ENCODE assay signal across 8 cellular contexts in genomic region chr3:13301295-13301987, GRCh38.
DNase-seq lines count a peak whose midpoint lies in the region; ATAC-seq and TF ChIP-seq lines count a peak whose summit lies in the region.

No MANE protein-coding gene starts in this region.

- no peaks in the 10 kb centered on the region; the same call in 1 of the 2 replicates for H3K4me1 ChIP-seq in HAP-1
- peaks cover 12% of the 10 kb centered on the region; the same call in 1 of the 2 replicates for H3K4me1 ChIP-seq in PC-9 (replicated peaks; ENCODE audit: insufficient read depth)
- H3K4me1 ChIP-seq in aorta (ENCODE audit: control insufficient read depth in 1 of 2, insufficient read depth in 2 of 2, low read length in 2 of 2) = no peaks in the 10 kb centered on the region

- in situ Hi-C loops in HAP-1 (cut with MboI; ENCODE audit: low sequenced_read_pairs) = no loop called here

- H4K20me1 ChIP-seq in PC-9 (ENCODE audit: insufficient read depth) = no peaks in the 10 kb centered on the region

- no peaks in the 10 kb centered on the region for H3K36me3 ChIP-seq in HAP-1 (replicated peaks)
- no peaks in the 10 kb centered on the region for H3K36me3 ChIP-seq in PC-9 (ENCODE audit: low read depth)
- H3K36me3 ChIP-seq in aorta (ENCODE audit: control insufficient read depth in 1 of 2, insufficient read depth in 2 of 2, low read length in 1 of 2) = no peaks in the 10 kb centered on the region

- WGBS in aorta, 2 donors = 15 to 16% methylated on average over 13 of the region's 13 CpGs

- peaks cover 8% of the 10 kb centered on the region; the same call in 1 of the 2 replicates for H3K27me3 ChIP-seq in HAP-1 (ENCODE audit: low read depth)
- no peaks in the 10 kb centered on the region for H3K27me3 ChIP-seq in PC-9 (ENCODE audit: insufficient read depth, low read depth)
- no peaks in the 10 kb centered on the region for H3K27me3 ChIP-seq in aorta (ENCODE audit: control insufficient read depth in 1 of 2, insufficient read depth in 2 of 2, low read length in 1 of 2)

- peak; percentile 37 for ATAC-seq in aorta (ENCODE audit: low FRiP score)
- ATAC-seq in activated CD4-positive, CD25-positive, alpha-beta regulatory T cell treated with anti-CD3 and anti-CD28 coated beads, Interleukin-2, amount 50 U/mL, for 24 hours = no peak

- no peak overlapping the region for H2AFZ ChIP-seq in PC-9

- peak overlapping the region; percentile 16; the same call in 1 of the 2 replicates for H3K4me2 ChIP-seq in PC-9

- H3K9me2 ChIP-seq in PC-9 (ENCODE audit: insufficient read depth) = no peaks in the 10 kb centered on the region

- intact Hi-C loops in PC-9 (cut with micrococcal nuclease; ENCODE audit: unreplicated experiment) = loop anchor here (5.0 kb wide), 1 partner anchor 151 kb away; no protein-coding TSS in a partner anchor
- intact Hi-C loops in aorta (cut with DNase I) = loop anchor here in 1 of 2 donors (10.0 kb wide), 1 partner anchor 153 kb away; no protein-coding TSS in a partner anchor

- H3K4me3 ChIP-seq in HAP-1 = no peak overlapping the region
- H3K4me3 ChIP-seq in PC-9 = no peak overlapping the region
- no peak overlapping the region for H3K4me3 ChIP-seq in foreskin fibroblast (ENCODE audit: low read depth in 1 of 2, low read length in 2 of 2)
- no peak overlapping the region for H3K4me3 ChIP-seq in aorta (ENCODE audit: low read length in 2 of 2)

- peak; percentile 45 for DNase-seq in COLO829 (ENCODE audit: low spot score)
- DNase-seq in HAP-1 (ENCODE audit: low spot score in 2 of 2) = peak; percentile 38 to 71
- peak; percentile 34 to 60 for DNase-seq in PC-9
- DNase-seq in foreskin fibroblast = peak; percentile 29 to 51
- DNase-seq in aorta = peak; percentile 60 to 61
- no peak for DNase-seq in stimulated activated CD4-positive, alpha-beta T cell treated with anti-CD3 and anti-CD28 coated beads, Interleukin-2, amount 100 ng/mL, for 48 hours
- DNase-seq in NCI-H2196 (lab: John Stamatoyannopoulos, UW; ENCODE audit: unreplicated experiment) = no peak

- no peaks in the 10 kb centered on the region for H3K79me2 ChIP-seq in PC-9 (ENCODE audit: low read depth)

- POLR2A ChIA-PET in PC-9 (lab: Charles Lee; ENCODE audit: unreplicated experiment) = no interaction called here

- H3F3A ChIP-seq in PC-9 (ENCODE audit: insufficient read depth, low read depth) = peaks cover 12% of the 10 kb centered on the region; the same call in 1 of the 2 replicates

- no peaks in the 10 kb centered on the region for H3K9me3 ChIP-seq in HAP-1
- no peaks in the 10 kb centered on the region for H3K9me3 ChIP-seq in PC-9 (ENCODE audit: insufficient read depth, low read depth)
- no peaks in the 10 kb centered on the region for H3K9me3 ChIP-seq in aorta (ENCODE audit: control insufficient read depth, low read length)

- H3K27ac ChIP-seq in PC-9 (no peak overlapping the region), aorta (ENCODE audit: low read depth in 1 of 2, low read length in 2 of 2) (no peak overlapping the region)

- CTCF ChIA-PET in PC-9 (lab: Charles Lee) = no interaction called here

- no TSS peak for BruUV-seq in PC-9 (replicated peaks; lab: Mats Ljungman, UMichigan)

- TF ChIP-seq CTCF in PC-9 (conservative IDR thresholded peaks at IDR 0.05) (no peak), foreskin fibroblast (IDR thresholded peaks at IDR 0.05; ENCODE audit: low read depth, low read length) (no peak)

Comparison
In these comparisons a context has a peak if more than half of its experiments do, and no peak if none do; other contexts are left out.
1. DNase-seq: peak in COLO829 (single experiment), HAP-1 (2 of 2), PC-9 (2 of 2), foreskin fibroblast (2 of 2) and aorta (2 of 2); none in stimulated activated CD4-positive, alpha-beta T cell treated with anti-CD3 and anti-CD28 coated beads, Interleukin-2, amount 100 ng/mL, for 48 hours (0 of 2) and NCI-H2196 (single experiment).